ENCODE assay signal across 1 cellular context in genomic region chr3:37453393-37454391, GRCh38.
TF ChIP-seq lines count a peak whose summit lies in the region.

No MANE protein-coding gene starts in this region.

TF ChIP-seq in GM23338, 12 proteins besides CTCF, POLR2A, EP300 and RAD21 (continued from another document):
- no peak for TF ChIP-seq REST (IDR thresholded peaks at IDR 0.05; ENCODE audit: unreplicated experiment)
- no peak for TF ChIP-seq POLR2AphosphoS5 (IDR thresholded peaks at IDR 0.05; ENCODE audit: low read depth)
- TF ChIP-seq ZNF331 (CRISPR knock-in tag; IDR thresholded peaks at IDR 0.05; ENCODE audit: low read depth), result no peak
- TF ChIP-seq ETS1 (IDR thresholded peaks at IDR 0.05), result no peak
- no peak for TF ChIP-seq CREB1 (CRISPR knock-in tag; IDR thresholded peaks at IDR 0.05; ENCODE audit: low read depth)
- no peak for TF ChIP-seq EZH2phosphoT487 (IDR thresholded peaks at IDR 0.05; ENCODE audit: unreplicated experiment)
